2 cellular contexts compared by ENCODE assay signal in genomic region chr1:162145280-162145965, GRCh38.
A peak's percentile ranks its signal among the peaks of the same experiment; 100 is the strongest.
TF ChIP-seq lines count a peak whose summit lies in the region.

No MANE protein-coding gene starts in this region.

TF ChIP-seq in HEK293, 187 proteins besides CTCF, POLR2A, EP300 and RAD21 (continued from another document and continues in another):
- TF ChIP-seq PRDM4 (tag by site-specific recombination; IDR thresholded peaks at IDR 0.05) = peak; percentile 97
- TF ChIP-seq PATZ1 (tag by site-specific recombination; IDR thresholded peaks at IDR 0.05) = peak; percentile 58
- TF ChIP-seq ZNF2 (tag by site-specific recombination; IDR thresholded peaks at IDR 0.05) = 0 out of 2 replicates have a peak, but pooled peaks have one; percentile 29
- TF ChIP-seq IKZF3 (tag by site-specific recombination; IDR thresholded peaks at IDR 0.05) = peak; percentile 88
- peak; percentile 70; the same call in 1 of the 2 replicates for TF ChIP-seq PRDM6 (tag by site-specific recombination; IDR thresholded peaks at IDR 0.05)
- TF ChIP-seq ZBTB8A (tag by site-specific recombination; IDR thresholded peaks at IDR 0.05) = peak; percentile 48
- peak; percentile 75 for TF ChIP-seq ZBTB17 (tag by site-specific recombination; IDR thresholded peaks at IDR 0.05)
- TF ChIP-seq ZNF600 (tag by site-specific recombination; IDR thresholded peaks at IDR 0.05) = peak; percentile 81
- TF ChIP-seq ZNF341 (tag by site-specific recombination; IDR thresholded peaks at IDR 0.05; ENCODE audit: low read depth) = 0 out of 2 replicates have a peak, but pooled peaks have one; percentile 49
- TF ChIP-seq GLIS1 (tag by site-specific recombination; IDR thresholded peaks at IDR 0.05) = peak; percentile 95
- TF ChIP-seq ZNF610 (tag by site-specific recombination; IDR thresholded peaks at IDR 0.05; ENCODE audit: borderline replicate concordance) = peak; percentile 94
- TF ChIP-seq ZIC2 (tag by site-specific recombination; IDR thresholded peaks at IDR 0.05) = peak; percentile 98
- no peak for TF ChIP-seq ZNF398 (tag by site-specific recombination; IDR thresholded peaks at IDR 0.05)
- TF ChIP-seq ZNF354C (tag by site-specific recombination; IDR thresholded peaks at IDR 0.05; ENCODE audit: borderline replicate concordance, low read depth) = no peak
- TF ChIP-seq SP7 (tag by site-specific recombination; IDR thresholded peaks at IDR 0.05) = peak; percentile 72
- TF ChIP-seq ZNF24 (tag by site-specific recombination; IDR thresholded peaks at IDR 0.05) = peak; percentile 37; the same call in 1 of the 2 replicates
- peak; percentile 90 for TF ChIP-seq ZNF423 (tag by site-specific recombination; IDR thresholded peaks at IDR 0.05)
- TF ChIP-seq ZBTB44 (tag by site-specific recombination; IDR thresholded peaks at IDR 0.05) = peak; percentile 95
- TF ChIP-seq ZSCAN30 (tag by site-specific recombination; IDR thresholded peaks at IDR 0.05) = peak; percentile 70; the same call in 1 of the 2 replicates
- TF ChIP-seq PRDM1 (tag by site-specific recombination; IDR thresholded peaks at IDR 0.05) = peak; percentile 90

TF ChIP-seq in SK-N-SH treated with all-trans-retinoic acid at 6 μM for 48 hours, 23 proteins besides CTCF, POLR2A, EP300 and RAD21 (continued from another document):
- TF ChIP-seq TSHZ2 (CRISPR knock-in tag; IDR thresholded peaks at IDR 0.05) (no peak), PPARA (CRISPR knock-in tag; IDR thresholded peaks at IDR 0.05; ENCODE audit: borderline replicate concordance) (no peak), ZNF8 (CRISPR knock-in tag; IDR thresholded peaks at IDR 0.05) (no peak)
